ENCODE assay signal across 17 cellular contexts in the genomic region with DNA sequence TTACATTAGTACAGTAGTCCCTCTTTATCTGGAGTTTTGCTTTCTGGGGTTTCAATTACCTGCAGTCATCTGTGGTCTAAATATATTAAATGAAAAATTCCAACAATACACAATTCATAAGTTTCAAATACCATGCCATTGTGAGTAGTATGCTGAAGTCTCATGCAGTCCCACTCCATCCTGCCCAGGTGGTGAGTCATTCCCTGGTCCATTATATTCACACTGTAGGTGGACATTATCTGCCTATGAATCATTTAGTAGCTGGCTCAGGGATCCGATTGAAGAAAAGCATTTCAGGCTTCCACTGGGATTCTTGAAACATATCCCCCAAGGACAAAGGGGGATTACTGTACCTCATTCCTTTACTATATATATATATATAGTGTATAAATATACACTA.
DNase-seq lines count a peak whose midpoint lies in the region; ATAC-seq and TF ChIP-seq lines count a peak whose summit lies in the region.
"Had no signal": no experiment of that assay in that cellular context is flagged by ENCODE, and none has a peak within 500 bp of the region (broad histone marks: within the 10 kb centered on the region; RNA-seq: fewer than 3 reads in every experiment).

No MANE protein-coding gene starts in this region.

- H3K36me3 ChIP-seq in SK-N-MC (ENCODE audit: insufficient read depth, low read length) (no peaks in the 10 kb centered on the region), upper lobe of left lung (no peaks in the 10 kb centered on the region)
- H3K36me3 ChIP-seq: right atrium auricular region, transverse colon had no signal

- DNase-seq in DMS 273 (lab: John Stamatoyannopoulos, UW; ENCODE audit: unreplicated experiment): peak; percentile 34
- DNase-seq in DMS 273 treated with DMSO at 0.1 percent for 48 hours (lab: John Stamatoyannopoulos, UW): no peak
- no peak for DNase-seq in SK-N-MC (ENCODE audit: low read depth, low spot score)
- DNase-seq in fibroblast of mammary gland (ENCODE audit: low read depth): peak; percentile 55
- DNase-seq in stromal cell of bone marrow (ENCODE audit: low read depth): peak; percentile 19
- no peak for DNase-seq in activated gamma-delta T cell treated with Interleukin-2 at 50 U/mL for 16 hours
- DNase-seq in upper lobe of left lung: no peak
- DNase-seq in T-helper 2 cell: no peak
- DNase-seq: activated naive CD4-positive, alpha-beta T cell treated with Interleukin-2 at 50 U/mL for 16 hours; CD4-positive, alpha-beta memory T cell; naive B cell; NCI-H1105; NCI-H2227 treated with DMSO at 0.1 percent for 48 hours; stimulated activated CD4-positive, alpha-beta T cell treated with anti-CD3 and anti-CD28 coated beads, Interleukin-4, amount 100 ng/mL, for 4 hours; transverse colon had no signal

- TF ChIP-seq POLR2A in upper lobe of left lung (IDR thresholded peaks at IDR 0.05): no peak

- no peak overlapping the region for H3K4me3 ChIP-seq in SK-N-MC
- no peak overlapping the region for H3K4me3 ChIP-seq in fibroblast of mammary gland (ENCODE audit: control insufficient read depth, low read depth, low read length)
- H3K4me3 ChIP-seq in upper lobe of left lung: no peak overlapping the region
- H3K4me3 ChIP-seq: right atrium auricular region, transverse colon had no signal

- 0 out of 2 replicates have a peak overlapping the region, but pooled peaks have one; percentile 42 for H3K27ac ChIP-seq in SK-N-MC
- H3K27ac ChIP-seq in upper lobe of left lung: no peak overlapping the region
- H3K27ac ChIP-seq: 22Rv1, right atrium auricular region, transverse colon had no signal

- H3K4me1 ChIP-seq in upper lobe of left lung: peaks cover 7 to 13% (median 11%) of the 10 kb centered on the region in 4 donors

- no peak for ATAC-seq in upper lobe of left lung (ENCODE audit: low FRiP score in 2 of 2)

- no peak overlapping the region for H3K9ac ChIP-seq in SK-N-MC (ENCODE audit: insufficient read length)

- no peak for TF ChIP-seq CTCF in fibroblast of mammary gland (conservative IDR thresholded peaks at IDR 0.05; ENCODE audit: control insufficient read depth, insufficient read depth, low read depth, low read length)
- no peak for TF ChIP-seq CTCF in upper lobe of left lung (IDR thresholded peaks at IDR 0.05)

- no peaks in the 10 kb centered on the region for H3K27me3 ChIP-seq in upper lobe of left lung
- H3K27me3 ChIP-seq: right atrium auricular region, transverse colon had no signal

- H3K9me3 ChIP-seq in SK-N-MC (ENCODE audit: low read depth, low read length) (no peaks in the 10 kb centered on the region; the same call in 1 of the 2 replicates), upper lobe of left lung (no peaks in the 10 kb centered on the region)
- H3K9me3 ChIP-seq: transverse colon had no signal

- WGBS in upper lobe of left lung, 2 donors: 72 to 81% methylated on average over 1 of the region's 1 CpG

- TF ChIP-seq EP300 in upper lobe of left lung (IDR thresholded peaks at IDR 0.05): no peak

Comparison
In these comparisons a context has a peak if more than half of its experiments do, and no peak if none do; other contexts are left out.
1. DNase-seq: peak in DMS 273 (single experiment), fibroblast of mammary gland (single experiment) and stromal cell of bone marrow (single experiment); none in DMS 273 treated with DMSO at 0.1 percent for 48 hours (single experiment), SK-N-MC (single experiment), activated gamma-delta T cell treated with Interleukin-2 at 50 U/mL for 16 hours (single experiment), upper lobe of left lung (0 of 2) and T-helper 2 cell (0 of 5).